Comparison of ENCODE assay signal across 1 cellular context in the genomic region with DNA sequence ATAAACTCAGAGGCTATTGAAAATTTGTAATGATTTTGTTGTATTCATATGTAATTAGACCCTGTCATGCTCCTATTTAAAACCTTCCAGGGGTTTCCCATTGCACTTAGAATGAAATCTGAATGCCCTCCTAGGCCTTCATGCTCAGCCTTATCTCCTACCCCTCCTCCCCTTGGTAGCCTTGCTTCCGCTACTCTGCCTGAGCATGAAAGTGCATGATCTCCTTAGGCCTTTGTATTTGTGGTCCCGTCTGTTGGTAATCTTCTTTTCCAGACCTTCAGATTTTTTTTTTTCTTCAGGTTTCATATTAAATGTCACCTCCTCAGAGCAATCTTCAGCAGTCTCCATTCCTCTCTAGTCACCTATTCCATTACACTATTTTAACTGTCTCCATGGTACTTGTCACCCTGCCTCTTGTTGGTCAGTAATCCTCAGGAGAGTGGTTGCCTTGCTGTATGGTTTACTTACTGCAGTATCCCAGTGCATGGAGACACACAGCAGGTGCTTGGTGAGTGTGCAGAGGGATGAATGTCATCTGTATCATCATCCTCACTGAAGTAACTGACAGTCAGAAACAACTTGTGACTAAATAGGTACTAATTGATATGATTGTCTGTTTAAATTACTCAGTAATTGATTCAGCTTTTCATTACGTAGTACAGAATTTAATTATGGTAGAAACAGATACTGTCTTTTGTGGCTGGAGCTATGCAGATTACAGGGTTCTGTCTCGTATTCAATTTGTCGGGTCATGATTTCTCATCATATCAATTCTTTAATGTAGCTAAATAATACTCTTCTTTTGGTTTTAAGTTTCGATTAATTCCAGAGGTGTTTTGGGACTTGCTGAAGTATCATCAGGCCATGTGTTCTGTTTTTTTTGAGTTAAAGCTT.
TF ChIP-seq lines count a peak whose summit lies in the region.

No MANE protein-coding gene starts in this region.

TF ChIP-seq in GM23338, 12 proteins besides CTCF, POLR2A, EP300 and RAD21:
- TF ChIP-seq, protein P1, sequence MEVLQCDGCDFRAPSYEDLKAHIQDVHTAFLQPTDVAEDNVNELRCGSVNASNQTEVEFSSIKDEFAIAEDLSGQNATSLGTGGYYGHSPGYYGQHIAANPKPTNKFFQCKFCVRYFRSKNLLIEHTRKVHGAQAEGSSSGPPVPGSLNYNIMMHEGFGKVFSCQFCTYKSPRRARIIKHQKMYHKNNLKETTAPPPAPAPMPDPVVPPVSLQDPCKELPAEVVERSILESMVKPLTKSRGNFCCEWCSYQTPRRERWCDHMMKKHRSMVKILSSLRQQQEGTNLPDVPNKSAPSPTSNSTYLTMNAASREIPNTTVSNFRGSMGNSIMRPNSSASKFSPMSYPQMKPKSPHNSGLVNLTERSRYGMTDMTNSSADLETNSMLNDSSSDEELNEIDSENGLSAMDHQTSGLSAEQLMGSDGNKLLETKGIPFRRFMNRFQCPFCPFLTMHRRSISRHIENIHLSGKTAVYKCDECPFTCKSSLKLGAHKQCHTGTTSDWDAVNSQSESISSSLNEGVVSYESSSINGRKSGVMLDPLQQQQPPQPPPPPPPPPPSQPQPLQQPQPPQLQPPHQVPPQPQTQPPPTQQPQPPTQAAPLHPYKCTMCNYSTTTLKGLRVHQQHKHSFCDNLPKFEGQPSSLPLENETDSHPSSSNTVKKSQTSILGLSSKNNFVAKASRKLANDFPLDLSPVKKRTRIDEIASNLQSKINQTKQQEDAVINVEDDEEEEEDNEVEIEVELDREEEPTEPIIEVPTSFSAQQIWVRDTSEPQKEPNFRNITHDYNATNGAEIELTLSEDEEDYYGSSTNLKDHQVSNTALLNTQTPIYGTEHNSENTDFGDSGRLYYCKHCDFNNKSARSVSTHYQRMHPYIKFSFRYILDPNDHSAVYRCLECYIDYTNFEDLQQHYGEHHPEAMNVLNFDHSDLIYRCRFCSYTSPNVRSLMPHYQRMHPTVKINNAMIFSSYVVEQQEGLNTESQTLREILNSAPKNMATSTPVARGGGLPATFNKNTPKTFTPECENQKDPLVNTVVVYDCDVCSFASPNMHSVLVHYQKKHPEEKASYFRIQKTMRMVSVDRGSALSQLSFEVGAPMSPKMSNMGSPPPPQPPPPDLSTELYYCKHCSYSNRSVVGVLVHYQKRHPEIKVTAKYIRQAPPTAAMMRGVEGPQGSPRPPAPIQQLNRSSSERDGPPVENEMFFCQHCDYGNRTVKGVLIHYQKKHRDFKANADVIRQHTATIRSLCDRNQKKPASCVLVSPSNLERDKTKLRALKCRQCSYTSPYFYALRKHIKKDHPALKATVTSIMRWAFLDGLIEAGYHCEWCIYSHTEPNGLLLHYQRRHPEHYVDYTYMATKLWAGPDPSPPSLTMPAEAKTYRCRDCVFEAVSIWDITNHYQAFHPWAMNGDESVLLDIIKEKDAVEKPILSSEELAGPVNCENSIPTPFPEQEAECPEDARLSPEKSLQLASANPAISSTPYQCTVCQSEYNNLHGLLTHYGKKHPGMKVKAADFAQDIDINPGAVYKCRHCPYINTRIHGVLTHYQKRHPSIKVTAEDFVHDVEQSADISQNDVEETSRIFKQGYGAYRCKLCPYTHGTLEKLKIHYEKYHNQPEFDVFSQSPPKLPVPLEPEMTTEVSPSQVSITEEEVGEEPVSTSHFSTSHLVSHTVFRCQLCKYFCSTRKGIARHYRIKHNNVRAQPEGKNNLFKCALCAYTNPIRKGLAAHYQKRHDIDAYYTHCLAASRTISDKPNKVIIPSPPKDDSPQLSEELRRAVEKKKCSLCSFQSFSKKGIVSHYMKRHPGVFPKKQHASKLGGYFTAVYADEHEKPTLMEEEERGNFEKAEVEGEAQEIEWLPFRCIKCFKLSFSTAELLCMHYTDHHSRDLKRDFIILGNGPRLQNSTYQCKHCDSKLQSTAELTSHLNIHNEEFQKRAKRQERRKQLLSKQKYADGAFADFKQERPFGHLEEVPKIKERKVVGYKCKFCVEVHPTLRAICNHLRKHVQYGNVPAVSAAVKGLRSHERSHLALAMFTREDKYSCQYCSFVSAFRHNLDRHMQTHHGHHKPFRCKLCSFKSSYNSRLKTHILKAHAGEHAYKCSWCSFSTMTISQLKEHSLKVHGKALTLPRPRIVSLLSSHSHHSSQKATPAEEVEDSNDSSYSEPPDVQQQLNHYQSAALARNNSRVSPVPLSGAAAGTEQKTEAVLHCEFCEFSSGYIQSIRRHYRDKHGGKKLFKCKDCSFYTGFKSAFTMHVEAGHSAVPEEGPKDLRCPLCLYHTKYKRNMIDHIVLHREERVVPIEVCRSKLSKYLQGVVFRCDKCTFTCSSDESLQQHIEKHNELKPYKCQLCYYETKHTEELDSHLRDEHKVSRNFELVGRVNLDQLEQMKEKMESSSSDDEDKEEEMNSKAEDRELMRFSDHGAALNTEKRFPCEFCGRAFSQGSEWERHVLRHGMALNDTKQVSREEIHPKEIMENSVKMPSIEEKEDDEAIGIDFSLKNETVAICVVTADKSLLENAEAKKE (CRISPR knock-in tag; IDR thresholded peaks at IDR 0.05), result peak; percentile 10; the same call in 1 of the 2 replicates
- no peak for TF ChIP-seq EZH2phosphoT487 (IDR thresholded peaks at IDR 0.05; ENCODE audit: unreplicated experiment)
- no peak for TF ChIP-seq POLR2AphosphoS5 (IDR thresholded peaks at IDR 0.05; ENCODE audit: low read depth)
